Comparison of ENCODE assay signal across 8 cellular contexts in the genomic region with DNA sequence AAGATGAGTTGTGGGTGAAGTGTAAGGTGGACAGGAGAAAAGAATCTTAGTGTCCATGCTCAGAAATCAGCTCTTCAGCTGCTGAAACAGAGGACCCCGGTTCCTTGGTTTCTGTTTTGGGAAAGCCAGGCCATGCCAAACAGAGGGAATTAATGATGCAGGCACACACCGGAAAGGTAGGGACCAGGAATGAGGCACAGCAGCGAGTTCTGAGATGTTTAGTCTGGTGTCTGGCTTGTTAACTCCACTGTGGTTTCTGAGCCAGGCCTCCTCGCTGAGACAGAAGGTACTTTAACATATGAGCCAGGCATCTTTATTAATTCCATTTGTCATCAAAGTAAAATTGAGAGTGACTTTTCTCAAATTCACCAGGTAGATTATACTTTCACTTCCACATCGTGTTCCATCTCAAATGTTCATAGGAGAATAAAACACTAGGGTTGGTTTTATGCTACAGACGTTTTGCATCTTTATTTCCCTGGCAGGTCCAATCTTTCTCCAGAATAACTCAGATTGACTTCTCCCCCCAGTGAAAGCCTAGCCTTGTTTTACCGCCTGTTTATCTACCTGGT. TPM values are rescaled to one million over a fixed set of nuclear protein-coding genes. Genes with fewer than 3 reads are reported as not detected.
DNase-seq lines count a peak whose midpoint lies in the region; ATAC-seq, FAIRE-seq and TF ChIP-seq lines count a peak whose summit lies in the region.

No MANE protein-coding gene starts in this region.

- in situ Hi-C loops in HepG2 (cut with HindIII; ENCODE audit: extremely low pct_ligation_motif_present, low pct_unique_long_range_greater_than_20kb): no loop called here

- peak overlapping the region; percentile 75 for H3K27ac ChIP-seq in HepG2 (ENCODE audit: extremely low read length, insufficient read depth, low read length)

- no peak for FAIRE-seq in HepG2 (lab: Jason Lieb, UNC)

- H3K4me2 ChIP-seq in HepG2 (ENCODE audit: low read depth, low read length): peak overlapping the region; percentile 68

- TF ChIP-seq EP300 in HepG2 (IDR thresholded peaks at IDR 0.05; ENCODE audit: low read depth in 2 of 2, low read length in 2 of 2) (no peak), HepG2 (CRISPR knock-in tag; IDR thresholded peaks at IDR 0.05; ENCODE audit: borderline replicate concordance) (no peak)

- H3K9me3 ChIP-seq in HepG2 (ENCODE audit: low read length): no peaks in the 10 kb centered on the region

- CTCF ChIA-PET in HepG2 (lab: Yijun Ruan, JAX; ENCODE audit: low intra/inter-chr PET ratio, low total read pairs): no interaction called here

- peak; percentile 10 for DNase-seq in activated CD4-positive, CD25-positive, alpha-beta regulatory T cell treated with anti-CD3 and anti-CD28 coated beads, Interleukin-2, amount 50 U/mL, for 16 hours (ENCODE audit: low read depth, low spot score)
- no peak for DNase-seq in activated CD4-positive, CD25-positive, alpha-beta regulatory T cell treated with anti-CD3 and anti-CD28 coated beads, Interleukin-2, amount 50 U/mL, for 72 hours
- peak; percentile 59 for DNase-seq in activated naive CD4-positive, alpha-beta T cell treated with Interleukin-2 at 50 U/mL for 16 hours
- no peak for DNase-seq in HepG2 (ENCODE audit: low spot score)
- DNase-seq in stimulated activated naive CD4-positive, alpha-beta T cell (lab: John Stamatoyannopoulos, UW): peak; percentile 4 to 34 (median 23)
- DNase-seq in SHP77 (lab: John Stamatoyannopoulos, UW): no peak
- DNase-seq in amygdala (lab: John Stamatoyannopoulos, UW): no peak
- no peak for DNase-seq in middle frontal gyrus (ENCODE audit: extremely low spot score, low spot score)

- TF ChIP-seq POLR2A in HepG2 (IDR thresholded peaks at IDR 0.05; ENCODE audit: insufficient read depth in 1 of 2, low read depth in 2 of 2, low read length in 2 of 2): no peak

- 92% methylated on average over 6 of the region's 7 CpGs for WGBS in HepG2 (ENCODE audit: low lambda C conversion rate)

- TSS peak; percentile 18 for BruUV-seq in HepG2 (replicated peaks; lab: Mats Ljungman, UMichigan)

- intact Hi-C loops in HepG2 (cut with micrococcal nuclease; ENCODE audit: unreplicated experiment): no loop called here

- no peak for TF ChIP-seq CTCF in HepG2 (CRISPR knock-in tag; IDR thresholded peaks at IDR 0.05)

- no peaks in the 10 kb centered on the region for H3K27me3 ChIP-seq in HepG2 (ENCODE audit: control insufficient read depth in 1 of 2, insufficient read depth in 2 of 2, low read length in 2 of 2)

- H3K79me2 ChIP-seq in HepG2 (ENCODE audit: insufficient read depth, low read length): peaks cover 53% of the 10 kb centered on the region

- H3K9ac ChIP-seq in HepG2 (ENCODE audit: insufficient read depth, low read depth, low read length): peak overlapping the region; percentile 69; the same call in 1 of the 2 replicates

- H3K4me3 ChIP-seq in HepG2 (replicated peaks in 1 of 3; ENCODE audit: insufficient read depth in 1 of 3, low read depth in 2 of 3, low read length in 3 of 3): peak overlapping the region; percentile 55 to 73 (median 60); a peak in 5 of 6 replicates

- no peaks in the 10 kb centered on the region for H4K20me1 ChIP-seq in HepG2 (ENCODE audit: insufficient read depth, low read length)

- H3K36me3 ChIP-seq in HepG2 (replicated peaks in 1 of 2; ENCODE audit: control insufficient read depth in 1 of 2, insufficient read depth in 2 of 2, low read length in 2 of 2): peaks cover 0 to 44% of the 10 kb centered on the region in 2 experiments

- no peak for TF ChIP-seq RAD21 in HepG2 (CRISPR knock-in tag; IDR thresholded peaks at IDR 0.05)

- H2AFZ ChIP-seq in HepG2 (ENCODE audit: low read length): no peak overlapping the region

- no peak for ATAC-seq in HepG2

- H3K4me1 ChIP-seq in HepG2 (ENCODE audit: insufficient read depth, low read length): peaks cover 56% of the 10 kb centered on the region

- POLR2A ChIA-PET in HepG2 (lab: Yijun Ruan, JAX): interaction anchor here (1.4 to 5.9 kb wide), 3 partner anchors 11 to 23 kb away, joined by 4 to 38 read pairs (median 17); partner anchors contain the start of gene LRRC8D

TF ChIP-seq in HepG2, 621 proteins besides CTCF, POLR2A, EP300 and RAD21:
- TF ChIP-seq ZMYM4 (CRISPR knock-in tag; IDR thresholded peaks at IDR 0.05) (no peak), ZNF652 (CRISPR knock-in tag; IDR thresholded peaks at IDR 0.05; ENCODE audit: borderline replicate concordance, low read depth) (no peak), MAF1 (CRISPR knock-in tag; IDR thresholded peaks at IDR 0.05; ENCODE audit: borderline replicate concordance) (no peak)

RNA-seq across cellular contexts. Expression of gene LRRC8D, which starts 23.5 kb away (rescaled TPM):
- total RNA-seq in HepG2 (2016; rRNA removed; fragmentation: Illumina TruSeq; extraction: Trizol): 44.6 and 45.5 TPM in 2 replicates
- total RNA-seq in HepG2 (2016; cell fraction: cytosol; rRNA removed; fragmentation: Illumina TruSeq; extraction: Trizol; ENCODE audit: low read depth): 8.5 and 9.3 TPM in 2 replicates
- 43.8 and 46.2 TPM in 2 replicates for total RNA-seq in HepG2 (2016; cell fraction: insoluble cytoplasmic fraction; rRNA removed; fragmentation: Illumina TruSeq; extraction: Trizol)
- 33.3 and 37.9 TPM in 2 replicates for total RNA-seq in HepG2 (2016; cell fraction: membrane; rRNA removed; fragmentation: Illumina TruSeq; extraction: Trizol)
- 43.7 and 45.6 TPM in 2 replicates for total RNA-seq in HepG2 (2016; cell fraction: nucleus; rRNA removed; fragmentation: Illumina TruSeq; extraction: Trizol)
- 29.9 and 30.0 TPM in 2 replicates for polyA plus RNA-seq in HepG2 (2011; rRNA removed)
- polyA plus RNA-seq in HepG2 (2011; cell fraction: cytosol; rRNA removed): 27.1 and 30.0 TPM in 2 replicates
- 29.5 and 30.7 TPM in 2 replicates for polyA plus RNA-seq in HepG2 (2011; cell fraction: nucleus; rRNA removed)
- polyA plus RNA-seq in HepG2 (2012): 26.8 and 28.6 TPM in 2 replicates
- 5.8 and 5.9 TPM in 2 replicates for polyA plus RNA-seq in HepG2 (2016; cell fraction: cytosol; fragmentation: Illumina TruSeq; extraction: Trizol; ENCODE audit: low read depth)
- 47.0 and 48.7 TPM in 2 replicates for polyA plus RNA-seq in HepG2 (2016; cell fraction: insoluble cytoplasmic fraction; fragmentation: Illumina TruSeq; extraction: Trizol; ENCODE audit: low read depth)
- polyA plus RNA-seq in HepG2 (2016; cell fraction: membrane; fragmentation: Illumina TruSeq; extraction: Trizol; ENCODE audit: low read depth): 20.5 and 21.4 TPM in 2 replicates
- polyA plus RNA-seq in HepG2 (2016; cell fraction: nucleus; fragmentation: Illumina TruSeq; extraction: Trizol; ENCODE audit: insufficient read depth, low read depth): 53.9 and 57.1 TPM in 2 replicates
- 65.8 and 107 TPM in 2 replicates for polyA minus RNA-seq in HepG2 (2011; rRNA and poly(A)+ RNA removed; ENCODE audit: low replicate concordance)
- polyA minus RNA-seq in HepG2 (2011; cell fraction: cytosol; rRNA and poly(A)+ RNA removed): 26.6 and 33.6 TPM in 2 replicates
- polyA minus RNA-seq in HepG2 (2011; cell fraction: nucleus; rRNA and poly(A)+ RNA removed): 44.2 and 52.0 TPM in 2 replicates

Comparison
In these comparisons a context has a peak if more than half of its experiments do, and no peak if none do; other contexts are left out.
1. DNase-seq: peak in activated CD4-positive, CD25-positive, alpha-beta regulatory T cell treated with anti-CD3 and anti-CD28 coated beads, Interleukin-2, amount 50 U/mL, for 16 hours (single experiment), activated naive CD4-positive, alpha-beta T cell treated with Interleukin-2 at 50 U/mL for 16 hours (single experiment) and stimulated activated naive CD4-positive, alpha-beta T cell (6 of 6); none in activated CD4-positive, CD25-positive, alpha-beta regulatory T cell treated with anti-CD3 and anti-CD28 coated beads, Interleukin-2, amount 50 U/mL, for 72 hours (single experiment), HepG2 (single experiment), SHP77 (0 of 2), amygdala (0 of 56) and middle frontal gyrus (single experiment).